Comparison of ENCODE assay signal across 8 cellular contexts in genomic region chr14:60091550-60092511, GRCh38. TPM values are rescaled to one million over a fixed set of nuclear protein-coding genes. Genes with fewer than 3 reads are reported as not detected.
DNase-seq lines count a peak whose midpoint lies in the region; ATAC-seq and TF ChIP-seq lines count a peak whose summit lies in the region.

TSS of gene PCNX4 (plus strand) at chr14:60091923. CDS start at chr14:60107639, 15,716 bp downstream.

- no peaks in the 10 kb centered on the region for H3K27me3 ChIP-seq in smooth muscle cell (ENCODE audit: low read depth)

- H3K27ac ChIP-seq in smooth muscle cell (ENCODE audit: low read depth): peak within 1 kb of the TSS; percentile 99

- peak within 1 kb of the TSS; percentile 91 for H3K27ac Mint-ChIP-seq in WTC11

- H3K9ac ChIP-seq in smooth muscle cell (ENCODE audit: low read depth): peak within 1 kb of the TSS; percentile 98

- H2AFZ ChIP-seq in smooth muscle cell (ENCODE audit: low read depth): peak within 1 kb of the TSS; percentile 88

- no peak for TF ChIP-seq CTCF in WTC11 (IDR thresholded peaks at IDR 0.05)
- TF ChIP-seq CTCF in cardiac fibroblast (IDR thresholded peaks at IDR 0.05; ENCODE audit: low read depth, low read length): no peak
- TF ChIP-seq CTCF in smooth muscle cell (IDR thresholded peaks at IDR 0.05; ENCODE audit: borderline replicate concordance, insufficient read depth, poor library complexity, severe bottlenecking): no peak

- H3F3A ChIP-seq in smooth muscle cell (ENCODE audit: low read depth): peaks cover 10% of the 10 kb centered on the region

- peaks cover 46% of the 10 kb centered on the region for H3K79me2 ChIP-seq in smooth muscle cell (ENCODE audit: low read depth)

- H3K36me3 ChIP-seq in smooth muscle cell (ENCODE audit: low read depth): no peaks in the 10 kb centered on the region

- CTCF ChIA-PET in WTC11 (lab: Charles Lee): interaction anchor here (0.9 to 2.9 kb wide), 2 partner anchors 12 to 73 kb away, joined by 3 to 13 read pairs; partner anchors contain the start of gene DHRS7

- H3K4me3 Mint-ChIP-seq in WTC11: peak within 1 kb of the TSS; percentile 88

- H3K4me2 ChIP-seq in smooth muscle cell: peak within 1 kb of the TSS; percentile 92

- H3K4me3 ChIP-seq in cardiac fibroblast (replicated peaks in 1 of 2; ENCODE audit: low read depth in 2 of 2, low read length in 2 of 2) (peak within 1 kb of the TSS; percentile 86 to 89), smooth muscle cell (peak within 1 kb of the TSS; percentile 73)

- H3K27me3 Mint-ChIP-seq in WTC11 (ENCODE audit: low read depth): no peaks in the 10 kb centered on the region; the same call in 1 of the 2 replicates

- peaks cover 22% of the 10 kb centered on the region for H3K4me1 ChIP-seq in smooth muscle cell (ENCODE audit: low read depth)

- H4K20me1 ChIP-seq in smooth muscle cell (ENCODE audit: low read depth): peaks cover 29% of the 10 kb centered on the region

- H3K4me1 Mint-ChIP-seq in WTC11: peaks cover 34% of the 10 kb centered on the region

- ATAC-seq in GM18873 (IDR thresholded peaks at IDR 0.05; ENCODE audit: low FRiP score, unreplicated experiment) (peak; percentile 96), HG03139 (IDR thresholded peaks at IDR 0.05; ENCODE audit: unreplicated experiment) (peak; percentile 95), WTC11 (peak; percentile 94)

- no peaks in the 10 kb centered on the region; the same call in 1 of the 2 replicates for H3K36me3 Mint-ChIP-seq in WTC11

- 2% methylated on average over 84 of the region's 88 CpGs for WGBS in smooth muscle cell (ENCODE audit: low lambda C conversion rate)

- in situ Hi-C loops in ACHN (cut with HindIII; ENCODE audit: low pct_ligation_motif_present, low pct_unique_long_range_greater_than_20kb, low sequenced_read_pairs): no loop called here

- no peaks in the 10 kb centered on the region for H3K9me3 Mint-ChIP-seq in WTC11

- POLR2A ChIA-PET in WTC11 (lab: Charles Lee): interaction anchor here (0.6 to 1.9 kb wide), 7 partner anchors 14 to 890 kb away, joined by 3 to 8 read pairs (median 3); partner anchors contain the start of genes PPM1A and SLC38A6

- H3K9me3 ChIP-seq in smooth muscle cell (replicated peaks; ENCODE audit: low read depth): no peaks in the 10 kb centered on the region

- DNase-seq in ACHN: peak; percentile 96
- peak; percentile 98 for DNase-seq in NCI-H226
- peak; percentile 93 for DNase-seq in WTC11 (ENCODE audit: low spot score)
- DNase-seq in cardiac fibroblast (ENCODE audit: low read depth in 2 of 2): peak; percentile 99 to 100
- peak; percentile 91 for DNase-seq in iPS-NIHi7 (ENCODE audit: extremely low spot score)
- peak; percentile 81 for DNase-seq in smooth muscle cell (lab: John Stamatoyannopoulos, UW; ENCODE audit: unreplicated experiment)

TF ChIP-seq in WTC11, 78 proteins besides CTCF, POLR2A, EP300 and RAD21 (continues in another document):
- TF ChIP-seq ZNF138 (CRISPR knock-in tag; conservative IDR thresholded peaks at IDR 0.05) (no peak), OVOL2 (CRISPR knock-in tag; IDR thresholded peaks at IDR 0.05; ENCODE audit: borderline replicate concordance) (no peak), TEAD1 (CRISPR knock-in tag; IDR thresholded peaks at IDR 0.05) (peak; percentile 93), PRDM15 (CRISPR knock-in tag; IDR thresholded peaks at IDR 0.05) (no peak), AR (CRISPR knock-in tag; IDR thresholded peaks at IDR 0.05) (no peak), SP1 (CRISPR knock-in tag; conservative IDR thresholded peaks at IDR 0.05) (peak; percentile 80), FOXP4 (CRISPR knock-in tag; IDR thresholded peaks at IDR 0.05) (peak; percentile 78), SOX15 (CRISPR knock-in tag; IDR thresholded peaks at IDR 0.05) (no peak), ZNF263 (CRISPR knock-in tag; IDR thresholded peaks at IDR 0.05; ENCODE audit: low read depth) (no peak), GTF2I (CRISPR knock-in tag; conservative IDR thresholded peaks at IDR 0.05) (no peak), ZNF232 (CRISPR knock-in tag; IDR thresholded peaks at IDR 0.05) (0 out of 2 replicates have a peak, but pooled peaks have one; percentile 41), TEAD4 (CRISPR knock-in tag; IDR thresholded peaks at IDR 0.05) (no peak), PRRX2 (CRISPR knock-in tag; IDR thresholded peaks at IDR 0.05) (no peak), MXD4 (CRISPR knock-in tag; IDR thresholded peaks at IDR 0.05; ENCODE audit: borderline replicate concordance) (no peak), KAT7 (CRISPR knock-in tag; IDR thresholded peaks at IDR 0.05; ENCODE audit: borderline replicate concordance) (0 out of 2 replicates have a peak, but pooled peaks have one; percentile 71), ZNF671 (CRISPR knock-in tag; IDR thresholded peaks at IDR 0.05) (no peak), CREB1 (CRISPR knock-in tag; IDR thresholded peaks at IDR 0.05) (peak; percentile 80; the same call in 1 of the 2 replicates), FOXP1 (CRISPR knock-in tag; IDR thresholded peaks at IDR 0.05; ENCODE audit: borderline replicate concordance) (peak; percentile 90), NR1H2 (CRISPR knock-in tag; IDR thresholded peaks at IDR 0.05) (no peak), ZNF121 (CRISPR knock-in tag; IDR thresholded peaks at IDR 0.05) (no peak)
- TF ChIP-seq, protein P1, sequence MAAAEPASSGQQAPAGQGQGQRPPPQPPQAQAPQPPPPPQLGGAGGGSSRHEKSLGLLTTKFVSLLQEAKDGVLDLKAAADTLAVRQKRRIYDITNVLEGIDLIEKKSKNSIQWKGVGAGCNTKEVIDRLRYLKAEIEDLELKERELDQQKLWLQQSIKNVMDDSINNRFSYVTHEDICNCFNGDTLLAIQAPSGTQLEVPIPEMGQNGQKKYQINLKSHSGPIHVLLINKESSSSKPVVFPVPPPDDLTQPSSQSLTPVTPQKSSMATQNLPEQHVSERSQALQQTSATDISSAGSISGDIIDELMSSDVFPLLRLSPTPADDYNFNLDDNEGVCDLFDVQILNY (CRISPR knock-in tag; IDR thresholded peaks at IDR 0.05): peak; percentile 91

RNA-seq across cellular contexts. Expression of gene PCNX4, which starts in this region (rescaled TPM):
- total RNA-seq in WTC11 (2021) (31.7 to 39.9 TPM (median 37.8 TPM) in 3 replicates), smooth muscle cell (67.9 and 93.9 TPM in 2 replicates)
- polyA plus RNA-seq in smooth muscle cell: 24.1 and 28.2 TPM in 2 replicates

Comparison
In these comparisons a context has a peak if more than half of its experiments do, and no peak if none do; other contexts are left out.
1. Peak in every context shown above with its lines: DNase-seq, ATAC-seq, H3K4me3 ChIP-seq and H3K27ac ChIP-seq.